Comparison of ENCODE assay signal across 8 cellular contexts in the genomic region with DNA sequence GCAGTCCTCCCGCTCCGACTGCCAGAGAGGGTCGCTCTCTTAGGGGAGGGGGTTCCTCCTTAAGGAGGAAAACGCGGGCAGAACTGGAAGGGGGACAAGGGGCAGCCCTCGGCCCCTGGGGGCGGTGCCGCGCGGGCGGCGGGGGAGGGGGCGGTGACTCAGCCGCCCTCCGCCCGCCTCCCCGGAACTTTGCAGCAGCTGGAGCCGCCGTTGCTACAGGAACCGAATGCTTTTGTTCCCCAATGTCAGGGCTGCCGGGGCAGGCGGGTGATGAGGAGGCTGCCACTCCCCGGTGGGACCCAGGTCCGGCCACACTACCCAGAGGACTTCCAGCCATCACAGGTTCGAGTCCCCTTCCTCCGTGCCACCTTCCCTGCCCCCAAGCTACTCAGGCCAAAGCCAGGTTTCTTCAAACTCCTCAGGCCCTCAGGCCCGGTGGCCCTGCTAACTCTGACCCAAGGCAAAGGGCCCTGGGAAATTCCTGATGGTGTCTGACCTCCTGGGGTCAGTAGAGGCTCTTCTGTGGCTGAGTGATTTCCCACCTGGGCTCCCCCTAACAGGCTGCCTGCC. TPM values are rescaled to one million over a fixed set of nuclear protein-coding genes. Genes with fewer than 3 reads are reported as not detected.
DNase-seq lines count a peak whose midpoint lies in the region; ATAC-seq and TF ChIP-seq lines count a peak whose summit lies in the region.

No MANE protein-coding gene starts in this region.

- no peak for TF ChIP-seq POLR2A in adrenal gland (IDR thresholded peaks at IDR 0.05)

- TF ChIP-seq CTCF in CD14-positive monocyte (IDR thresholded peaks at IDR 0.05) (no peak), adrenal gland (IDR thresholded peaks at IDR 0.05) (no peak)

- H3K9me3 ChIP-seq in adrenal gland (replicated peaks in 1 of 3) = no peaks in the 10 kb centered on the region
- no peaks in the 10 kb centered on the region for H3K9me3 ChIP-seq in right cardiac atrium (ENCODE audit: control insufficient read depth, low read length)

- peak overlapping the region; percentile 60 to 83 for H3K4me3 Mint-ChIP-seq in CD14-positive monocyte
- H3K4me3 Mint-ChIP-seq in IgD-negative memory B cell = peak overlapping the region; percentile 50 to 86 (median 82)

- no peaks in the 10 kb centered on the region for H3K36me3 ChIP-seq in adrenal gland (replicated peaks in 1 of 2)

- H3K4me1 ChIP-seq in adrenal gland (replicated peaks in 1 of 2) = peaks cover 17 to 24% of the 10 kb centered on the region in 2 donors
- H3K4me1 ChIP-seq in right cardiac atrium (ENCODE audit: control insufficient read depth, insufficient read depth, low read length) = peaks cover 8% of the 10 kb centered on the region

- H3K36me3 Mint-ChIP-seq in CD14-positive monocyte = peaks cover 5 to 9% of the 10 kb centered on the region in 2 donors
- no peaks in the 10 kb centered on the region for H3K36me3 Mint-ChIP-seq in IgD-negative memory B cell

- H3K27me3 Mint-ChIP-seq in CD14-positive monocyte (ENCODE audit: low read depth in 3 of 3) = peaks cover 54 to 69% (median 67%) of the 10 kb centered on the region in 3 donors
- peaks cover 13% of the 10 kb centered on the region for H3K27me3 Mint-ChIP-seq in IgD-negative memory B cell

- H3K9me3 Mint-ChIP-seq in CD14-positive monocyte (peaks cover 0 to 15% (median 7%) of the 10 kb centered on the region in 7 donors), IgD-negative memory B cell (no peaks in the 10 kb centered on the region)

- peak; percentile 42 to 72 for ATAC-seq in right cardiac atrium
- ATAC-seq in HG02938 (IDR thresholded peaks at IDR 0.05; ENCODE audit: unreplicated experiment) = no peak

- H3K4me3 ChIP-seq in adrenal gland (peak overlapping the region in 3 of 4 donors; percentile 34 to 83 (median 72)), right cardiac atrium (ENCODE audit: low read length) (peak overlapping the region; percentile 62)

- H3K27ac ChIP-seq in adrenal gland = peak overlapping the region in 2 of 5 donors; percentile 41 to 54
- H3K27ac ChIP-seq in right cardiac atrium (ENCODE audit: low read length) = no peak overlapping the region

- H3K27ac Mint-ChIP-seq in CD14-positive monocyte (peak overlapping the region in 2 of 7 donors; percentile 53 to 77), IgD-negative memory B cell (peak overlapping the region in 2 of 3 donors; percentile 34 to 53)

- 0 to 1% (median 1%) methylated on average over 12 to 27 of the region's 27 CpGs; no CpG with 5 or more reads in 1 of the 4 donors for WGBS in adrenal gland, 4 donors
- WGBS in right cardiac atrium = 2% methylated on average over 27 of the region's 27 CpGs

- H3K4me1 Mint-ChIP-seq in CD14-positive monocyte = peaks cover 25% of the 10 kb centered on the region
- peaks cover 0 to 10% (median 6%) of the 10 kb centered on the region in 3 donors for H3K4me1 Mint-ChIP-seq in IgD-negative memory B cell

- H3K27me3 ChIP-seq in adrenal gland = peaks cover 2% of the 10 kb centered on the region
- H3K27me3 ChIP-seq in right cardiac atrium (ENCODE audit: control insufficient read depth, insufficient read depth) = no peaks in the 10 kb centered on the region

- DNase-seq in CD14-positive monocyte (ENCODE audit: low spot score) = peak; percentile 87
- DNase-seq in T follicular helper cell (ENCODE audit: low read depth) = peak; percentile 66
- DNase-seq in adrenal gland = peak; percentile 56 to 72 (median 64)
- DNase-seq in right cardiac atrium = peak; percentile 77 to 86 (median 83)
- DNase-seq in renal cortical epithelial cell (ENCODE audit: low read depth) = peak; percentile 40
- DNase-seq in NCI-H2029 (lab: John Stamatoyannopoulos, UW) = no peak

- intact Hi-C loops in CD14-positive monocyte (cut with micrococcal nuclease) = loop anchor here in 1 of 2 donors (2.0 kb wide), 1 partner anchor 28 kb away; no protein-coding TSS in a partner anchor
- intact Hi-C loops in adrenal gland (cut with DNase I) = no loop called here
- intact Hi-C loops in right cardiac atrium (cut with DNase I) = no loop called here

RNA-seq across cellular contexts. Expression of gene ADGRB2, which starts 3.2 kb away (rescaled TPM):
- polyA plus RNA-seq in CD14-positive monocyte (not detected), IgD-negative memory B cell (0.97 TPM), adrenal gland (10 to 100 TPM in 1 of 3 donors, 1 to 10 TPM in 2; 1.8 to 57.3 (median 9.2) TPM), right cardiac atrium (18.2 TPM)
- total RNA-seq in adrenal gland (10 to 100 TPM in 1 of 8 donors, 1 to 10 TPM in 7; 2.2 to 15.1 (median 5.1) TPM), right cardiac atrium (10 to 100 TPM; 11.8 to 14.8 (median 13.1) TPM), renal cortical epithelial cell (0.69 and 8.0 TPM in 2 replicates)

RNA-seq across cellular contexts. Expression of gene SPOCD1, which starts 54.8 kb away (rescaled TPM):
- polyA plus RNA-seq in CD14-positive monocyte = not detected
- polyA plus RNA-seq in IgD-negative memory B cell = not detected
- 1 to 10 TPM in 1 of 8 donors, under 1 TPM in 7; 0.09 to 1.9 (median 0.61) TPM for total RNA-seq in adrenal gland
- polyA plus RNA-seq in adrenal gland = 1 to 10 TPM in 2 of 3 donors, under 1 TPM in 1; 0.46 to 2.4 (median 1.3) TPM
- total RNA-seq in right cardiac atrium = under 1 TPM in 3 of 4 donors, not detected in 1; 0.15 to 0.25 (median 0.17) TPM
- 0.09 TPM for polyA plus RNA-seq in right cardiac atrium
- 5.0 and 8.0 TPM in 2 replicates for total RNA-seq in renal cortical epithelial cell

RNA-seq across cellular contexts. Expression of gene COL16A1, which starts 57.2 kb away (rescaled TPM):
- polyA plus RNA-seq in CD14-positive monocyte (not detected), IgD-negative memory B cell (not detected), adrenal gland (100 to 1,000 TPM in 1 of 3 donors, 10 to 100 TPM in 1, 1 to 10 TPM in 1; 6.1 to 129 (median 49.8) TPM), right cardiac atrium (37.4 TPM)
- total RNA-seq in adrenal gland (10 to 100 TPM; 18.5 to 41.2 (median 26.9) TPM), right cardiac atrium (10 to 100 TPM; 40.6 to 50.5 (median 50.3) TPM), renal cortical epithelial cell (14.5 and 14.8 TPM in 2 replicates)
